ENCODE assay signal across 2 cellular contexts in genomic region chr5:69035665-69036064, GRCh38.
A peak's percentile ranks its signal among the peaks of the same experiment; 100 is the strongest.
TF ChIP-seq lines count a peak whose summit lies in the region.

No MANE protein-coding gene starts in this region.

TF ChIP-seq in IMR-90, 13 proteins besides CTCF, POLR2A, EP300 and RAD21:
- TF ChIP-seq FOS (IDR thresholded peaks at IDR 0.05; ENCODE audit: low read depth, low read length) (no peak), CEBPB (IDR thresholded peaks at IDR 0.05; ENCODE audit: low read depth, low read length) (no peak), MAFK (IDR thresholded peaks at IDR 0.05; ENCODE audit: low read depth, low read length) (no peak), USF2 (IDR thresholded peaks at IDR 0.05; ENCODE audit: low read depth, low read length) (no peak), MXI1 (IDR thresholded peaks at IDR 0.05; ENCODE audit: borderline replicate concordance, low read depth, low read length) (no peak), RFX5 (IDR thresholded peaks at IDR 0.05; ENCODE audit: low read depth, low read length) (no peak), ELK1 (IDR thresholded peaks at IDR 0.05; ENCODE audit: borderline replicate concordance, low read depth, low read length) (no peak), BHLHE40 (IDR thresholded peaks at IDR 0.05; ENCODE audit: low read depth, low read length) (no peak), NFE2L2 (IDR thresholded peaks at IDR 0.05; ENCODE audit: low read depth, low read length) (no peak), CHD1 (IDR thresholded peaks at IDR 0.05; ENCODE audit: low read depth, low read length) (no peak), MAZ (IDR thresholded peaks at IDR 0.05; ENCODE audit: borderline replicate concordance, low read depth, low read length) (no peak), RCOR1 (IDR thresholded peaks at IDR 0.05; ENCODE audit: insufficient replicate concordance, low read length) (no peak), SMC3 (IDR thresholded peaks at IDR 0.05; ENCODE audit: low read depth, low read length) (no peak)

TF ChIP-seq in SK-N-SH, 30 proteins besides CTCF, POLR2A, EP300 and RAD21:
- peak; percentile 7; the same call in 1 of the 2 replicates for TF ChIP-seq RFX5 (IDR thresholded peaks at IDR 0.05; ENCODE audit: low read length)
- TF ChIP-seq PBX3 (IDR thresholded peaks at IDR 0.05): peak; percentile 44
- TF ChIP-seq TAF1 (IDR thresholded peaks at IDR 0.05; ENCODE audit: borderline replicate concordance, low read depth, low read length): no peak
- TF ChIP-seq ZBTB33 (IDR thresholded peaks at IDR 0.05; ENCODE audit: borderline replicate concordance, low read depth): no peak
- peak; percentile 82 for TF ChIP-seq CHD2 (IDR thresholded peaks at IDR 0.05; ENCODE audit: low read length, partially characterized antibody)
- peak; percentile 87 for TF ChIP-seq GATA2 (CRISPR knock-in tag; IDR thresholded peaks at IDR 0.05)
- peak; percentile 67 for TF ChIP-seq NFIC (IDR thresholded peaks at IDR 0.05; ENCODE audit: borderline replicate concordance)
- no peak for TF ChIP-seq TEAD4 (IDR thresholded peaks at IDR 0.05; ENCODE audit: borderline replicate concordance, insufficient read depth)
- no peak for TF ChIP-seq MAX (IDR thresholded peaks at IDR 0.05; ENCODE audit: low read depth)
- no peak for TF ChIP-seq ELF1 (IDR thresholded peaks at IDR 0.05)
- TF ChIP-seq YY1 (IDR thresholded peaks at IDR 0.05; ENCODE audit: low read depth): no peak
- TF ChIP-seq FOXM1 (IDR thresholded peaks at IDR 0.05; ENCODE audit: low read depth): no peak
- peak; percentile 75 for TF ChIP-seq TCF12 (IDR thresholded peaks at IDR 0.05)
- peak; percentile 84 for TF ChIP-seq FOXJ3 (CRISPR knock-in tag; IDR thresholded peaks at IDR 0.05)
- 0 out of 2 replicates have a peak, but pooled peaks have one; percentile 40 for TF ChIP-seq POLR2AphosphoS5 (IDR thresholded peaks at IDR 0.05; ENCODE audit: low read depth, low read length)
- no peak for TF ChIP-seq IRF3 (IDR thresholded peaks at IDR 0.05; ENCODE audit: low read depth, low read length)
- TF ChIP-seq RCOR1 (IDR thresholded peaks at IDR 0.05; ENCODE audit: low read length): peak; percentile 89
- TF ChIP-seq NRF1 (IDR thresholded peaks at IDR 0.05; ENCODE audit: low read depth, low read length): no peak
- peak; percentile 70 for TF ChIP-seq MXI1 (IDR thresholded peaks at IDR 0.05; ENCODE audit: low read depth, low read length)
